1 cellular context compared by ENCODE assay signal in the genomic region with DNA sequence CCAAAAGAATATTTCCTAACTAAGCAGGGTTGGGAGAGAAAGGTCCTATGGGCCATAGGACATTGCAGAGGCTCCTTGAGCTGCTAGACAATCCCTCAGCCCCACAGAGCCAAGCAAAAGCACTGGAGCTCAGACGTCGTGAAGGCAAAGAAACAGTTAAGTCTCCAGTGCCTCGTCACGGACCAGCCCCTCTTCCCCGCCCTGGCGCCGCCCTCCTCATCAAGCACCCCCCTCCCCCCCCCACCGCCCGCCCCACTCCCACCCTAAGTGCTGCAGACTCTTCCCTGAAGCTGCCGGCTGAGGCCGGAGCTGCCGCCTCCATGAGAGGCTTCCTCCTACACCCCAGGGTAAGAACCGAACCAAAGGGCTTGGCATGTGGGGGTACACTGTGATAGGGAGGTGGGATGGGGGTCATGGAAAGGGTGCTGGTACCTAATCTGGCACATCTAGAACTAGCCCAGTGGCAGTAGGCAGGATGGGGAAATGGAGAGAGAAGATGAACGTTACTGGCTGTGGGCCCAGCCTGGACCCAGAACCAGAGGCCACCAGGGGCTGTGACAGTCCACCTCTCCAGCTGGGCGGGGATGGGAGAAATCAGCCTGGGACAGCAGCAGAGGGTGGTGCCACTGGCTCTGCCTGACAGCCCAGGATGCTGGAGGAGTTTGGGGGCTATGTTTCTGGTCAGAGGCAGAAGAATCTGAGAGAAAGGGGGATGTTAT.
TF ChIP-seq lines count a peak whose summit lies in the region.

A gene (plus strand): TSS at position 255 of the 719 bp plus-strand sequence. CDS start 3,866 bp downstream, outside the sequence.

TF ChIP-seq in HCT116, 20 proteins besides CTCF, POLR2A, EP300 and RAD21 (continued from another document):
- TF ChIP-seq, protein P1, sequence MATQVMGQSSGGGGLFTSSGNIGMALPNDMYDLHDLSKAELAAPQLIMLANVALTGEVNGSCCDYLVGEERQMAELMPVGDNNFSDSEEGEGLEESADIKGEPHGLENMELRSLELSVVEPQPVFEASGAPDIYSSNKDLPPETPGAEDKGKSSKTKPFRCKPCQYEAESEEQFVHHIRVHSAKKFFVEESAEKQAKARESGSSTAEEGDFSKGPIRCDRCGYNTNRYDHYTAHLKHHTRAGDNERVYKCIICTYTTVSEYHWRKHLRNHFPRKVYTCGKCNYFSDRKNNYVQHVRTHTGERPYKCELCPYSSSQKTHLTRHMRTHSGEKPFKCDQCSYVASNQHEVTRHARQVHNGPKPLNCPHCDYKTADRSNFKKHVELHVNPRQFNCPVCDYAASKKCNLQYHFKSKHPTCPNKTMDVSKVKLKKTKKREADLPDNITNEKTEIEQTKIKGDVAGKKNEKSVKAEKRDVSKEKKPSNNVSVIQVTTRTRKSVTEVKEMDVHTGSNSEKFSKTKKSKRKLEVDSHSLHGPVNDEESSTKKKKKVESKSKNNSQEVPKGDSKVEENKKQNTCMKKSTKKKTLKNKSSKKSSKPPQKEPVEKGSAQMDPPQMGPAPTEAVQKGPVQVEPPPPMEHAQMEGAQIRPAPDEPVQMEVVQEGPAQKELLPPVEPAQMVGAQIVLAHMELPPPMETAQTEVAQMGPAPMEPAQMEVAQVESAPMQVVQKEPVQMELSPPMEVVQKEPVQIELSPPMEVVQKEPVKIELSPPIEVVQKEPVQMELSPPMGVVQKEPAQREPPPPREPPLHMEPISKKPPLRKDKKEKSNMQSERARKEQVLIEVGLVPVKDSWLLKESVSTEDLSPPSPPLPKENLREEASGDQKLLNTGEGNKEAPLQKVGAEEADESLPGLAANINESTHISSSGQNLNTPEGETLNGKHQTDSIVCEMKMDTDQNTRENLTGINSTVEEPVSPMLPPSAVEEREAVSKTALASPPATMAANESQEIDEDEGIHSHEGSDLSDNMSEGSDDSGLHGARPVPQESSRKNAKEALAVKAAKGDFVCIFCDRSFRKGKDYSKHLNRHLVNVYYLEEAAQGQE (IDR thresholded peaks at IDR 0.05; ENCODE audit: low read depth): no peak
